In genomic region chr2:23155022-23155421, GRCh38 we compare ENCODE assay signal across 16 cellular contexts.
A peak's percentile ranks its signal among the peaks of the same experiment; 100 is the strongest.
DNase-seq lines count a peak whose midpoint lies in the region; ATAC-seq and TF ChIP-seq lines count a peak whose summit lies in the region.
"Had no signal": no experiment of that assay in that cellular context is flagged by ENCODE, and none has a peak within 500 bp of the region (broad histone marks: within the 10 kb centered on the region; RNA-seq: fewer than 3 reads in every experiment).

No MANE protein-coding gene starts in this region.

- no peaks in the 10 kb centered on the region for H3K9me3 ChIP-seq in stomach
- H3K9me3 ChIP-seq: BE2C, BLaER1 had no signal

- 34 to 63% (median 45%) methylated on average over 4 of the region's 4 CpGs for WGBS in stomach, 5 donors

- peak; percentile 78 for ATAC-seq in left lobe of liver
- ATAC-seq in GM18502 (IDR thresholded peaks at IDR 0.05; ENCODE audit: poor library complexity, unreplicated experiment) = no peak
- ATAC-seq: GM12878 had no signal

- intact Hi-C loops in stomach (cut with DNase I; ENCODE audit: low total_unique reads) = no loop called here

- no peak for TF ChIP-seq EP300 in stomach (IDR thresholded peaks at IDR 0.05)

- H3K27ac ChIP-seq in stomach = no peak overlapping the region
- H3K27ac ChIP-seq: BLaER1 had no signal

- TF ChIP-seq CTCF in stomach (IDR thresholded peaks at IDR 0.05) = no peak

- H3K4me1 ChIP-seq in stomach = peaks cover 0 to 23% (median 0%) of the 10 kb centered on the region in 4 donors
- H3K4me1 ChIP-seq: BE2C, BLaER1 had no signal

- no peak overlapping the region for H3K4me3 ChIP-seq in stomach
- H3K4me3 ChIP-seq: BLaER1, GM12878 had no signal

- no peak for TF ChIP-seq POLR2A in stomach (IDR thresholded peaks at IDR 0.05)

- H3K36me3 ChIP-seq in stomach = no peaks in the 10 kb centered on the region
- H3K36me3 ChIP-seq: BE2C, BLaER1 had no signal

- no peak for DNase-seq in left lobe of liver (ENCODE audit: low spot score)
- peak; percentile 43 for DNase-seq in mucosa of gallbladder (ENCODE audit: low spot score)
- DNase-seq in stomach = peak; percentile 41
- DNase-seq in DMS 273 treated with DMSO at 0.1 percent for 48 hours (lab: John Stamatoyannopoulos, UW) = no peak
- DNase-seq: 8988T; ACHN; BE2C; C1 segment of cervical spinal cord; CD4-positive, alpha-beta memory T cell; CD4-positive, CD25-positive, alpha-beta regulatory T cell; CD8-positive, alpha-beta memory T cell; COR-L47; DMS79 treated with DMSO at 0.1 percent for 48 hours had no signal

- H3K27me3 ChIP-seq in stomach = no peaks in the 10 kb centered on the region
- H3K27me3 ChIP-seq: BE2C, BLaER1 had no signal

Comparison
In these comparisons a context has a peak if more than half of its experiments do, and no peak if none do; other contexts are left out.
1. DNase-seq: peak in mucosa of gallbladder (single experiment) and stomach (single experiment); none in left lobe of liver (single experiment) and DMS 273 treated with DMSO at 0.1 percent for 48 hours (single experiment).